In the genomic region with DNA sequence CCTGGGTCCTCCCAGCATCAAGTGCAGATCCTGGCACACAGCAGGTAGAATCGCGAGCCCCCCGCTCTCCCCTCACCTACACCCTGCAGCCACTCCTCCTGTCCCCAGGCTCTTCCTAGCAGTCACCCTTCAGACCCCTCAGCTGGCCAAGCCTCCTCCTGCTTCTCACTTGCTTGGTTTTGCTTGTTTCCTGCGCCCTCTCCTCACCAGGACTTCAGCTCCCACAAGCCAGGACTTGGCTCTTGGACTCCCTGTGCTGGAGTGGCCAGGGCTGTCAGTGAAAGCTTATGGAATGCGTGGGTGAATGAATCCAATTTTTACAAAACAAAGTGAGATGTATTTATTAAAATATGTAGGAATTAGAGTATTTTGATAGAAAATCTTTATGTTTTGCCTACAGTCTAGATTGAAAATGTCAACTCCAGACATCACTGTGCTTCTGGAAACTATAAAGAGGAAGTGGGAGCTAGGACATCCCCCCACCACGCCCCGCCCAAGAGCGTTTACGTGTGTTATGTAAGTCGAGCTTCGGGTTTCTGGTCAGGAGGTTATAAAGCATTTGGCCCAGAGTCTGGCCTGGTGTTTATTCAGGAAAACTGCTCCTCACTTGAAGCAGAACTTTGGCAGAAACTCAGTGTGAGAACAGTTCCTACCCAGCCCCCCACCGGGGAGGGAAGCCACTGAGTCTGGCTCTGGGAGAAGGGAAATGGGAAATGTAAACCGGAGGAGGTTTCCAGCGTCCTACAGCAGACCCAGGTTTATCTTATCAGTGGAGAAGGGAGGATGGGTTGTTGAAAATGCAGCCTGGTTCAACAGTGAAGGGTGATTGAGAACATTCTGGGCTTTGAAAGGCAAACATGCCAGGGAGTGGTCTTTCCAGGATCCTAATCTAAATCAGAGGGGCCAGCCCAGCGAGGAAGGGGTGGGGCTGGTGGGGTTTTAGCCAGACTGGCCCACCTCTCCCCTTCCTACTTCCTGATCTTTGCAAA, we compare ENCODE assay signal across 9 cellular contexts. TPM values are rescaled to one million over a fixed set of nuclear protein-coding genes. Genes with fewer than 3 reads are reported as not detected.
DNase-seq lines count a peak whose midpoint lies in the region; ATAC-seq, FAIRE-seq and TF ChIP-seq lines count a peak whose summit lies in the region.
"Had no signal": no experiment of that assay in that cellular context is flagged by ENCODE, and none has a peak within 500 bp of the region (broad histone marks: within the 10 kb centered on the region; RNA-seq: fewer than 3 reads in every experiment).

No MANE protein-coding gene starts in this region.

- peak overlapping the region; percentile 72 for H3K4me2 ChIP-seq in A549

- TF ChIP-seq RAD21 in A549 (conservative IDR thresholded peaks at IDR 0.05 in 1 of 2, IDR thresholded peaks at IDR 0.05 in 1 of 2): no peak

- H3K9me3 ChIP-seq in A549: no peaks in the 10 kb centered on the region
- H3K9me3 ChIP-seq in HUES64 (ENCODE audit: insufficient read depth, low read depth, low read length): no peaks in the 10 kb centered on the region
- no peaks in the 10 kb centered on the region for H3K9me3 ChIP-seq in prostate gland

- TF ChIP-seq CTCF in A549 (IDR thresholded peaks at IDR 0.05) (no peak), VCaP (conservative IDR thresholded peaks at IDR 0.05) (no peak), prostate gland (IDR thresholded peaks at IDR 0.05) (no peak)

- H3K27ac ChIP-seq in A549: peak overlapping the region; percentile 70 to 88
- peak overlapping the region; percentile 28; the same call in 1 of the 2 replicates for H3K27ac ChIP-seq in HUES64 (ENCODE audit: low read depth, low read length)
- peak overlapping the region; percentile 94 for H3K27ac ChIP-seq in VCaP
- H3K27ac ChIP-seq in prostate gland: peak overlapping the region; percentile 87 to 91

- ATAC-seq in A549: peak; percentile 16 to 66; a peak in 3 of 6 replicates
- ATAC-seq in GM19372 (IDR thresholded peaks at IDR 0.05; ENCODE audit: low read depth, unreplicated experiment): peak; percentile 65

- intact Hi-C loops in head of caudate nucleus (cut with DNase I): no loop called here
- intact Hi-C loops in prostate gland (cut with DNase I): no loop called here

- POLR2A ChIA-PET in A549 (lab: Yijun Ruan, JAX): interaction anchor here (0.9 to 1.0 kb wide), 2 partner anchors 9 to 38 kb away, joined by 3 to 7 read pairs; a partner anchor contains a TSS

- TF ChIP-seq EP300 in A549 (IDR thresholded peaks at IDR 0.05): no peak

- no peaks in the 10 kb centered on the region for H3K27me3 ChIP-seq in HUES64 (ENCODE audit: insufficient read depth, low read length)
- no peaks in the 10 kb centered on the region for H3K27me3 ChIP-seq in prostate gland (replicated peaks; ENCODE audit: insufficient read depth)

- H3K9ac ChIP-seq in HUES64 (ENCODE audit: low read depth, low read length): no peak overlapping the region

- CTCF ChIA-PET in A549 (lab: Yijun Ruan, JAX): interaction anchor here (0.9 to 1.8 kb wide), 6 partner anchors 22 to 379 kb away, joined by 3 to 7 read pairs (median 4); no protein-coding TSS in a partner anchor

- 29% methylated on average over 15 of the region's 15 CpGs for WGBS in A549 (ENCODE audit: missing lambda C conversion rate)
- 92% methylated on average over 14 of the region's 15 CpGs for WGBS in HUES64
- 4% methylated on average over 15 of the region's 15 CpGs for WGBS in prostate gland

- no peak for FAIRE-seq in A549 (lab: Jason Lieb, UNC)

- H3K4me1 ChIP-seq in A549 (peaks cover 66% of the 10 kb centered on the region), HUES64 (ENCODE audit: insufficient read depth, low read length) (peaks cover 14% of the 10 kb centered on the region; the same call in 1 of the 2 replicates), prostate gland (replicated peaks) (peaks cover 36% of the 10 kb centered on the region)

- DNase-seq in A549 (ENCODE audit: low read depth in 1 of 2, low spot score in 1 of 2) (peak in 1 of 2 experiments; percentile 82), head of caudate nucleus (peak; percentile 19 to 80 (median 64)), prostate gland (ENCODE audit: low spot score) (peak; percentile 89), NK-92 (lab: John Stamatoyannopoulos, UW; ENCODE audit: unreplicated experiment) (no peak), NCI-H1048 (lab: John Stamatoyannopoulos, UW) (no peak)
- DNase-seq: DND-41 had no signal

- TF ChIP-seq POLR2A in A549 (IDR thresholded peaks at IDR 0.05; ENCODE audit: low read length) (no peak), prostate gland (IDR thresholded peaks at IDR 0.05) (peak; percentile 32)

- H3K36me3 ChIP-seq in HUES64 (ENCODE audit: insufficient read depth, low read length): no peaks in the 10 kb centered on the region
- no peaks in the 10 kb centered on the region for H3K36me3 ChIP-seq in prostate gland

- H3K4me3 ChIP-seq in A549 (no peak overlapping the region), HUES64 (ENCODE audit: low read length) (no peak overlapping the region), prostate gland (no peak overlapping the region)

TF ChIP-seq in A549, 52 proteins besides CTCF, POLR2A, EP300 and RAD21:
- TF ChIP-seq CEBPB (IDR thresholded peaks at IDR 0.05) (peak in 1 of 2 experiments; percentile 21; a peak in 1 of 4 replicates), JUNB (IDR thresholded peaks at IDR 0.05) (no peak), JUN (IDR thresholded peaks at IDR 0.05) (peak in 1 of 2 experiments; percentile 52; a peak in 1 of 5 replicates)
- TF ChIP-seq, protein P1, sequence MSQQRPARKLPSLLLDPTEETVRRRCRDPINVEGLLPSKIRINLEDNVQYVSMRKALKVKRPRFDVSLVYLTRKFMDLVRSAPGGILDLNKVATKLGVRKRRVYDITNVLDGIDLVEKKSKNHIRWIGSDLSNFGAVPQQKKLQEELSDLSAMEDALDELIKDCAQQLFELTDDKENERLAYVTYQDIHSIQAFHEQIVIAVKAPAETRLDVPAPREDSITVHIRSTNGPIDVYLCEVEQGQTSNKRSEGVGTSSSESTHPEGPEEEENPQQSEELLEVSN (IDR thresholded peaks at IDR 0.05; ENCODE audit: borderline replicate concordance, low read depth): no peak
- TF ChIP-seq, protein P2, sequence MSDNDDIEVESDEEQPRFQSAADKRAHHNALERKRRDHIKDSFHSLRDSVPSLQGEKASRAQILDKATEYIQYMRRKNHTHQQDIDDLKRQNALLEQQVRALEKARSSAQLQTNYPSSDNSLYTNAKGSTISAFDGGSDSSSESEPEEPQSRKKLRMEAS (IDR thresholded peaks at IDR 0.05): 0 out of 2 replicates have a peak, but pooled peaks have one; percentile 36
- TF ChIP-seq, protein P3, sequence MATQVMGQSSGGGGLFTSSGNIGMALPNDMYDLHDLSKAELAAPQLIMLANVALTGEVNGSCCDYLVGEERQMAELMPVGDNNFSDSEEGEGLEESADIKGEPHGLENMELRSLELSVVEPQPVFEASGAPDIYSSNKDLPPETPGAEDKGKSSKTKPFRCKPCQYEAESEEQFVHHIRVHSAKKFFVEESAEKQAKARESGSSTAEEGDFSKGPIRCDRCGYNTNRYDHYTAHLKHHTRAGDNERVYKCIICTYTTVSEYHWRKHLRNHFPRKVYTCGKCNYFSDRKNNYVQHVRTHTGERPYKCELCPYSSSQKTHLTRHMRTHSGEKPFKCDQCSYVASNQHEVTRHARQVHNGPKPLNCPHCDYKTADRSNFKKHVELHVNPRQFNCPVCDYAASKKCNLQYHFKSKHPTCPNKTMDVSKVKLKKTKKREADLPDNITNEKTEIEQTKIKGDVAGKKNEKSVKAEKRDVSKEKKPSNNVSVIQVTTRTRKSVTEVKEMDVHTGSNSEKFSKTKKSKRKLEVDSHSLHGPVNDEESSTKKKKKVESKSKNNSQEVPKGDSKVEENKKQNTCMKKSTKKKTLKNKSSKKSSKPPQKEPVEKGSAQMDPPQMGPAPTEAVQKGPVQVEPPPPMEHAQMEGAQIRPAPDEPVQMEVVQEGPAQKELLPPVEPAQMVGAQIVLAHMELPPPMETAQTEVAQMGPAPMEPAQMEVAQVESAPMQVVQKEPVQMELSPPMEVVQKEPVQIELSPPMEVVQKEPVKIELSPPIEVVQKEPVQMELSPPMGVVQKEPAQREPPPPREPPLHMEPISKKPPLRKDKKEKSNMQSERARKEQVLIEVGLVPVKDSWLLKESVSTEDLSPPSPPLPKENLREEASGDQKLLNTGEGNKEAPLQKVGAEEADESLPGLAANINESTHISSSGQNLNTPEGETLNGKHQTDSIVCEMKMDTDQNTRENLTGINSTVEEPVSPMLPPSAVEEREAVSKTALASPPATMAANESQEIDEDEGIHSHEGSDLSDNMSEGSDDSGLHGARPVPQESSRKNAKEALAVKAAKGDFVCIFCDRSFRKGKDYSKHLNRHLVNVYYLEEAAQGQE (IDR thresholded peaks at IDR 0.05): no peak

RNA-seq across cellular contexts. Expression of a gene that starts 8.8 kb away (rescaled TPM):
- polyA plus RNA-seq in A549 (2011; rRNA removed) (111 and 123 TPM in 2 replicates), A549 (2017; fragmentation: RNase III; extraction: RNeasy Plus Mini Kit Qiagen cat#74134 plus additional on column Dnase treatment) (75.8 to 97.5 TPM (median 84.9 TPM) in 3 replicates)
- 95.0 and 109 TPM in 2 replicates for polyA plus RNA-seq in A549 (2012; cell fraction: cytosol; rRNA removed)
- 98.5 and 108 TPM in 2 replicates for polyA plus RNA-seq in A549 (2012; cell fraction: nucleus; rRNA removed)
- polyA minus RNA-seq in A549 (2011; rRNA and poly(A)+ RNA removed): 69.6 and 91.2 TPM in 2 replicates
- polyA plus RNA-seq in HUES64 (2013, experiment 1 of 2): 28.1 TPM
- polyA plus RNA-seq in HUES64 (2013, experiment 2 of 2): 30.7 TPM
- 100 to 1,000 TPM; 107 to 164 TPM for total RNA-seq in prostate gland

Comparison
In these comparisons a context has a peak if more than half of its experiments do, and no peak if none do; other contexts are left out.
1. DNase-seq: peak in head of caudate nucleus (42 of 42) and prostate gland (single experiment); none in NK-92 (single experiment) and NCI-H1048 (single experiment).
2. H3K27ac ChIP-seq: peak in every context shown above with its lines; median percentile 94 in VCaP; 89 in prostate gland; 79 in A549; 28 in HUES64.